ENCODE assay signal across 28 cellular contexts in genomic region chr1:155596864-155597263, GRCh38.
"Had no signal": no experiment of that assay in that cellular context is flagged by ENCODE, and none has a peak within 500 bp of the region (broad histone marks: within the 10 kb centered on the region; RNA-seq: fewer than 3 reads in every experiment).

No MANE protein-coding gene starts in this region.

- DNase-seq: activated B cell treated with CpG ODN at 0.5 μM for 24 hours; activated CD4-positive, alpha-beta memory T cell treated with anti-CD3 and anti-CD28 coated beads, Interleukin-2, amount 10 ng/mL, durations not matched to agents 7 days and 5 days; activated CD4-positive, alpha-beta T cell treated with anti-CD3 and anti-CD28 coated beads for 4 hours; activated CD4-positive, alpha-beta T cell treated with anti-CD3 and anti-CD28 coated beads, Interleukin-2, amount 50 U/mL, for 1 hour; activated CD4-positive, CD25-positive, alpha-beta regulatory T cell treated with anti-CD3 and anti-CD28 coated beads, Interleukin-2, amount 50 U/mL, for 72 hours; activated CD8-positive, alpha-beta memory T cell treated with anti-CD3 and anti-CD28 coated beads for 24 hours; activated CD8-positive, alpha-beta memory T cell treated with anti-CD3 and anti-CD28 coated beads, Interleukin-2, amount 10 ng/mL, durations not matched to agents 7 days and 5 days; activated CD8-positive, alpha-beta memory T cell treated with anti-CD3 and anti-CD28 coated beads, Interleukin-2, amount 50 U/mL, for 48 hours; activated effector memory CD4-positive, alpha-beta T cell treated with Interleukin-2 at 50 U/mL for 16 hours; activated naive CD4-positive, alpha-beta T cell treated with anti-CD3 and anti-CD28 coated beads, Interleukin-2, amount 10 ng/mL, durations not matched to agents 7 days and 5 days; activated naive CD8-positive, alpha-beta T cell treated with anti-CD3 and anti-CD28 coated beads, Interleukin-2, amount 50 U/mL, for 24 hours; activated T-cell treated with anti-CD3 and anti-CD28 coated beads, Interleukin-2, amount 50 U/mL, for 48 hours; cerebellar nuclear complex; NCI-H1092 treated with DMSO at 0.1 percent for 48 hours; NCI-H187; NCI-H2029 treated with DMSO at 0.1 percent for 48 hours; NCI-H2107; NCI-H345; NCI-H524 treated with DMSO at 0.1 percent for 48 hours; SHP77; SK-N-SH; T-helper 9 cell had no signal

- H3K27ac Mint-ChIP-seq: activated B cell treated with CpG ODN at 0.5 μM for 24 hours; activated CD4-positive, alpha-beta memory T cell treated with anti-CD3 and anti-CD28 coated beads, Interleukin-2, amount 10 ng/mL, durations not matched to agents 7 days and 5 days; activated CD8-positive, alpha-beta memory T cell treated with anti-CD3 and anti-CD28 coated beads, Interleukin-2, amount 10 ng/mL, durations not matched to agents 7 days and 5 days; activated naive CD4-positive, alpha-beta T cell treated with anti-CD3 and anti-CD28 coated beads, Interleukin-2, amount 10 ng/mL, durations not matched to agents 7 days and 5 days; activated naive CD8-positive, alpha-beta T cell; activated naive CD8-positive, alpha-beta T cell treated with anti-CD3 and anti-CD28 coated beads, Interleukin-2, amount 50 U/mL, for 24 hours; T-helper 1 cell treated with Interleukin-12 subunit alpha and Interleukin-12 subunit beta and Interleukin-4 antibody, amounts not matched to agents 30 μg/mL and 1 μg/mL, for 36 hours had no signal

- H3K4me1 ChIP-seq: SJSA1 had no signal

- H3K9me3 ChIP-seq: SJSA1, SK-N-SH had no signal

- ATAC-seq: activated CD8-positive, alpha-beta memory T cell treated with anti-CD3 and anti-CD28 coated beads, Interleukin-2, amount 10 ng/mL, durations not matched to agents 7 days and 5 days; activated naive CD8-positive, alpha-beta T cell treated with anti-CD3 and anti-CD28 coated beads, Interleukin-2, amount 50 U/mL, for 24 hours; Panc1 had no signal

- H3K27ac ChIP-seq: cardiac muscle cell, SJSA1, VCaP had no signal

- H3K4me3 ChIP-seq: cardiac muscle cell, SJSA1 had no signal

- H3K36me3 Mint-ChIP-seq: activated CD8-positive, alpha-beta memory T cell treated with anti-CD3 and anti-CD28 coated beads, Interleukin-2, amount 10 ng/mL, durations not matched to agents 7 days and 5 days; activated naive CD4-positive, alpha-beta T cell treated with anti-CD3 and anti-CD28 coated beads, Interleukin-2, amount 10 ng/mL, durations not matched to agents 7 days and 5 days; activated naive CD8-positive, alpha-beta T cell had no signal

- H3K9me3 Mint-ChIP-seq: activated B cell treated with CpG ODN at 0.5 μM for 24 hours; activated CD4-positive, alpha-beta memory T cell treated with anti-CD3 and anti-CD28 coated beads, Interleukin-2, amount 10 ng/mL, durations not matched to agents 7 days and 5 days; activated naive CD4-positive, alpha-beta T cell treated with anti-CD3 and anti-CD28 coated beads, Interleukin-2, amount 10 ng/mL, durations not matched to agents 7 days and 5 days; activated naive CD8-positive, alpha-beta T cell treated with anti-CD3 and anti-CD28 coated beads, Interleukin-2, amount 50 U/mL, for 24 hours; T-helper 1 cell treated with Interleukin-12 subunit alpha and Interleukin-12 subunit beta and Interleukin-4 antibody, amounts not matched to agents 30 μg/mL and 1 μg/mL, for 36 hours had no signal

- H3K27me3 Mint-ChIP-seq: activated B cell treated with CpG ODN at 0.5 μM for 24 hours; activated CD4-positive, alpha-beta memory T cell treated with anti-CD3 and anti-CD28 coated beads, Interleukin-2, amount 10 ng/mL, durations not matched to agents 7 days and 5 days; activated CD8-positive, alpha-beta memory T cell treated with anti-CD3 and anti-CD28 coated beads, Interleukin-2, amount 10 ng/mL, durations not matched to agents 7 days and 5 days; activated naive CD4-positive, alpha-beta T cell treated with anti-CD3 and anti-CD28 coated beads, Interleukin-2, amount 10 ng/mL, durations not matched to agents 7 days and 5 days; activated naive CD8-positive, alpha-beta T cell; activated naive CD8-positive, alpha-beta T cell treated with anti-CD3 and anti-CD28 coated beads, Interleukin-2, amount 50 U/mL, for 24 hours had no signal

- H3K27me3 ChIP-seq: cardiac muscle cell, SJSA1 had no signal

- H3K36me3 ChIP-seq: cardiac muscle cell, SJSA1 had no signal

- H3K4me3 Mint-ChIP-seq: activated B cell treated with CpG ODN at 0.5 μM for 24 hours; activated CD4-positive, alpha-beta memory T cell treated with anti-CD3 and anti-CD28 coated beads, Interleukin-2, amount 10 ng/mL, durations not matched to agents 7 days and 5 days; activated CD8-positive, alpha-beta memory T cell treated with anti-CD3 and anti-CD28 coated beads, Interleukin-2, amount 10 ng/mL, durations not matched to agents 7 days and 5 days; activated naive CD4-positive, alpha-beta T cell treated with anti-CD3 and anti-CD28 coated beads, Interleukin-2, amount 10 ng/mL, durations not matched to agents 7 days and 5 days; activated naive CD8-positive, alpha-beta T cell; activated naive CD8-positive, alpha-beta T cell treated with anti-CD3 and anti-CD28 coated beads, Interleukin-2, amount 50 U/mL, for 24 hours; T-helper 1 cell treated with Interleukin-12 subunit alpha and Interleukin-12 subunit beta and Interleukin-4 antibody, amounts not matched to agents 30 μg/mL and 1 μg/mL, for 36 hours had no signal
